In the genomic region with DNA sequence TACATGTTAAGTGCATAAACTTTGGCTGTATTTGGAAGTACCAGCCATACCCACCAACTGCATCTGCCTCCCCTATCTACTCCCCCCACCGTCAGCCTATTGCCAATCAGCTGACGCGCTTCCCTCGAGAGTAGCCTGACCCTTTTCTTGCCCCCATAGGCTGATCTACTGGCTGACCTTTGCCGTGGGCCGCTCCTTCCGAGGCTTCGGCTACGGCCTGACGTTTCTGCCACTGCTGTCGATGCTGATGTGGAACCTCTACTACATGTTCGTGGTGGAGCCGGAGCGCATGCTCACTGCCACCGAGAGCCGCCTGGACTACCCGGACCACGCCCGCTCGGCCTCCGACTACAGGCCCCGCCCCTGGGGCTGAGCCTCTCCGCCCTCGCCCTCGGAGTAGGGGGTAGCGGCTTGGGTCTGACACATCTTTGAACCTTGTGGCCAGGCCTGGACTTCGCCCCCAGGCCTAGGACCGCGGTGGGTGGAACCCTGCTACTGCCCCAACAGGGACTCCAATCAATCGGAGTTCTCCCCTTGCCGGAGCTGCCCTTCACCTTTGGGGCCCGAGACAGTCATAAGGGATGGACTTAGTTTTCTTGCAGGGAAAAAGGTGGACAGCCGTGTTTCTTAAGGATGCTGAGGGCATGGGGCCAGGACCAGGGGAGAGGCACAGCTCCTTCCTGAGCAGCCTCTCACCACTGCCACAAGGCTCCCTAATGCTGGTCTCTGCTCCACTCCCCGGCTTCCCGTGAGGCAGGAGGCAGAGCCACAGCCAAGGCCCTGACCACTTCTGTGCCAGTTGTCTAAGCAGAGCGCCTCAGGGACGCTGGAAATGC, we compare ENCODE assay signal across 6 cellular contexts. TPM values are rescaled to one million over a fixed set of nuclear protein-coding genes. Genes with fewer than 3 reads are reported as not detected.
DNase-seq lines count a peak whose midpoint lies in the region; ATAC-seq and TF ChIP-seq lines count a peak whose summit lies in the region.

No MANE protein-coding gene starts in this region.

- peak; percentile 39 for ATAC-seq in GM18868 (IDR thresholded peaks at IDR 0.05; ENCODE audit: unreplicated experiment)
- peak; percentile 95 for ATAC-seq in PC-3
- no peak for ATAC-seq in GM18520 (IDR thresholded peaks at IDR 0.05; ENCODE audit: unreplicated experiment)
- no peak for ATAC-seq in HG03139 (IDR thresholded peaks at IDR 0.05; ENCODE audit: unreplicated experiment)

- H3K9me2 ChIP-seq in PC-3 (replicated peaks; ENCODE audit: low read length), result no peaks in the 10 kb centered on the region

- peak overlapping the region; percentile 66 for H3K4me3 ChIP-seq in PC-3 (ENCODE audit: low read length)

- intact Hi-C loops in PC-3 (cut with micrococcal nuclease), result no loop called here

- CTCF ChIA-PET in PC-3 (lab: Charles Lee), result no interaction called here

- no peaks in the 10 kb centered on the region for H3K27me3 ChIP-seq in PC-3 (ENCODE audit: low read length)

- peaks cover 15% of the 10 kb centered on the region; the same call in 1 of the 2 replicates for H3K4me1 ChIP-seq in PC-3 (ENCODE audit: insufficient read depth, low read length)

- no peak for TF ChIP-seq CTCF in PC-3 (conservative IDR thresholded peaks at IDR 0.05; ENCODE audit: low read depth, low read length)

- no peaks in the 10 kb centered on the region for H3K9me3 ChIP-seq in PC-3 (ENCODE audit: low read length)

- H3K9ac ChIP-seq in PC-3 (ENCODE audit: low read length), result peak overlapping the region; percentile 33

- no peaks in the 10 kb centered on the region for H3K79me2 ChIP-seq in PC-3 (ENCODE audit: low read length)

- no TSS peak for BruUV-seq in PC-3 (replicated peaks; lab: Mats Ljungman, UMichigan)

- no peaks in the 10 kb centered on the region for H4K20me1 ChIP-seq in PC-3 (ENCODE audit: low read length)

- peak overlapping the region; percentile 87 for H3K4me2 ChIP-seq in PC-3 (ENCODE audit: low read length)

- H3F3A ChIP-seq in PC-3 (ENCODE audit: low read length, unreplicated experiment), result no peaks in the 10 kb centered on the region

- no peaks in the 10 kb centered on the region for H3K36me3 ChIP-seq in PC-3 (ENCODE audit: low read depth, low read length)

- POLR2A ChIA-PET in PC-3 (lab: Charles Lee; ENCODE audit: unreplicated experiment), result no interaction called here

- peak overlapping the region; percentile 87 for H2AFZ ChIP-seq in PC-3 (ENCODE audit: low read length)

- DNase-seq in PC-3 (peak; percentile 76), fibroblast of the conjunctiva (ENCODE audit: low read depth) (peak; percentile 77), pons (ENCODE audit: low spot score) (peak; percentile 75)

- no peak overlapping the region for H3K27ac ChIP-seq in PC-3 (ENCODE audit: low read length)

RNA-seq across cellular contexts. Expression of a gene that starts 4.0 kb away (rescaled TPM):
- total RNA-seq in PC-3 (2014; rRNA removed), result 49.8 and 52.2 TPM in 2 replicates

RNA-seq across cellular contexts. Expression of a gene that starts 7.3 kb away (rescaled TPM):
- total RNA-seq in PC-3 (2014; rRNA removed), result 8.1 and 11.2 TPM in 2 replicates

RNA-seq across cellular contexts. Expression of a gene that starts 7.7 kb away (rescaled TPM):
- 1.1 TPM in 1 of 2 replicates, not detected in the other for total RNA-seq in PC-3 (2014; rRNA removed)

RNA-seq across cellular contexts. Expression of a gene that starts 8.8 kb away (rescaled TPM):
- total RNA-seq in PC-3 (2014; rRNA removed), result 126 and 130 TPM in 2 replicates

RNA-seq across cellular contexts. Expression of a gene that starts 43.6 kb away (rescaled TPM):
- 6.6 and 7.2 TPM in 2 replicates for total RNA-seq in PC-3 (2014; rRNA removed)

Comparison
In these comparisons a context has a peak if more than half of its experiments do, and no peak if none do; other contexts are left out.
1. ATAC-seq: peak in GM18868 (single experiment) and PC-3 (single experiment); none in GM18520 (single experiment) and HG03139 (single experiment).
2. Peak in every context shown above with its lines, with median percentiles within 50 percentile points of each other: DNase-seq.